Comparison of ENCODE assay signal across 18 cellular contexts in the genomic region with DNA sequence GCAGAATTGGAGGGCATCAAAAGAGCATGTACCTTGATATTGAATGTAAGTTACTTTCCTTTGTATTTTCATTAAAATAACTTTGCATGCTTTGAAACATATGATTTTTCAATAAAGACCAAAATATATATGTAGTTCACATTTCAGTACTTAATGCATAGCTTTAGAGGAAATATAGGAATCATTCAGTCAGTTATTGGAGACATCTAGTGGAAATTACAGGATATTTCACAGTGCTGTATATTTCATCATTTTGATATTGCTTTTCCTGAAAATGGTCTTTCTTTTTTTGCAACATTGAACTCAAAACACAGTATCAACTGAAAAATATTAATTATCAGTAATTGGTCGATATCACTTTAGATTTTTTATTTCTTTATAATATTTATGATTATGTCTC.
DNase-seq lines count a peak whose midpoint lies in the region; ATAC-seq and TF ChIP-seq lines count a peak whose summit lies in the region.
"Had no signal": no experiment of that assay in that cellular context is flagged by ENCODE, and none has a peak within 500 bp of the region (broad histone marks: within the 10 kb centered on the region; RNA-seq: fewer than 3 reads in every experiment).

No MANE protein-coding gene starts in this region.

- H3K9me3 Mint-ChIP-seq in natural killer cell, result peaks cover 0 to 8% of the 10 kb centered on the region in 2 donors
- peaks cover 8% of the 10 kb centered on the region for H3K9me3 Mint-ChIP-seq in natural killer cell treated with Interleukin-12 subunit alpha and Interleukin-12 subunit beta and Interleukin-15 and Interleukin-18, amount 100 ng/mL, for 72 hours

- H3K36me3 ChIP-seq in MG63, result no peaks in the 10 kb centered on the region
- H3K36me3 ChIP-seq: BLaER1, left lung, Peyer's patch had no signal

- H3K27ac Mint-ChIP-seq in natural killer cell, result no peak overlapping the region
- no peak overlapping the region for H3K27ac Mint-ChIP-seq in natural killer cell treated with Interleukin-12 subunit alpha and Interleukin-12 subunit beta and Interleukin-15 and Interleukin-18, amount 100 ng/mL, for 72 hours

- intact Hi-C loops in natural killer cell (cut with micrococcal nuclease), result no loop called here

- H3K4me3 Mint-ChIP-seq in natural killer cell, result no peak overlapping the region
- H3K4me3 Mint-ChIP-seq in natural killer cell treated with Interleukin-12 subunit alpha and Interleukin-12 subunit beta and Interleukin-15 and Interleukin-18, amount 100 ng/mL, for 72 hours, result no peak overlapping the region

- no peaks in the 10 kb centered on the region for H3K4me1 Mint-ChIP-seq in natural killer cell
- no peaks in the 10 kb centered on the region for H3K4me1 Mint-ChIP-seq in natural killer cell treated with Interleukin-12 subunit alpha and Interleukin-12 subunit beta and Interleukin-15 and Interleukin-18, amount 100 ng/mL, for 72 hours (ENCODE audit: low read depth in 2 of 2)

- H3K36me3 Mint-ChIP-seq in natural killer cell, result no peaks in the 10 kb centered on the region
- H3K36me3 Mint-ChIP-seq in natural killer cell treated with Interleukin-12 subunit alpha and Interleukin-12 subunit beta and Interleukin-15 and Interleukin-18, amount 100 ng/mL, for 72 hours, result peaks cover 5% of the 10 kb centered on the region

- H3K4me3 ChIP-seq in fibroblast of the aortic adventitia (ENCODE audit: low read depth, low read length) (no peak overlapping the region), MG63 (no peak overlapping the region)
- H3K4me3 ChIP-seq: BLaER1, left lung, Peyer's patch had no signal

- in situ Hi-C loops in SK-MEL-5 (cut with HindIII; ENCODE audit: low pct_unique_long_range_greater_than_20kb, low sequenced_read_pairs), result no loop called here

- TF ChIP-seq CTCF in natural killer cell (IDR thresholded peaks at IDR 0.05) (peak; percentile 13), fibroblast of the aortic adventitia (IDR thresholded peaks at IDR 0.05; ENCODE audit: insufficient read depth, low read length) (peak; percentile 44)

- no peaks in the 10 kb centered on the region for H3K9me3 ChIP-seq in MG63
- H3K9me3 ChIP-seq: BLaER1, left lung, Peyer's patch had no signal

- ATAC-seq in natural killer cell (no peak), HG03342 (IDR thresholded peaks at IDR 0.05; ENCODE audit: unreplicated experiment) (no peak)
- ATAC-seq in natural killer cell treated with Interleukin-12 subunit alpha and Interleukin-12 subunit beta and Interleukin-15 and Interleukin-18, amount 100 ng/mL, for 72 hours, result no peak
- ATAC-seq: left lung had no signal

- no peaks in the 10 kb centered on the region for H3K27me3 ChIP-seq in MG63
- H3K27me3 ChIP-seq: BLaER1, left lung, Peyer's patch had no signal

- no peaks in the 10 kb centered on the region for H3K27me3 Mint-ChIP-seq in natural killer cell (ENCODE audit: low read depth in 2 of 2)
- H3K27me3 Mint-ChIP-seq in natural killer cell treated with Interleukin-12 subunit alpha and Interleukin-12 subunit beta and Interleukin-15 and Interleukin-18, amount 100 ng/mL, for 72 hours, result no peaks in the 10 kb centered on the region

- no peak for DNase-seq in natural killer cell
- no peak for DNase-seq in natural killer cell treated with Interleukin-12 subunit alpha and Interleukin-12 subunit beta and Interleukin-15 and Interleukin-18, amount 100 ng/mL, for 72 hours (ENCODE audit: low spot score)
- DNase-seq in SK-MEL-5 (ENCODE audit: low read depth, low spot score), result peak; percentile 52
- DNase-seq in fibroblast of the aortic adventitia (ENCODE audit: low read depth), result peak; percentile 35
- DNase-seq in MG63, result no peak
- DNase-seq in activated CD4-positive, alpha-beta T cell treated with anti-CD3 and anti-CD28 coated beads for 1 hour, result no peak
- no peak for DNase-seq in NCI-H446 treated with DMSO at 0.1 percent for 48 hours (lab: John Stamatoyannopoulos, UW)
- DNase-seq: activated T-cell treated with anti-CD3 and anti-CD28 coated beads for 4 hours; amygdala; effector CD8-positive, alpha-beta T cell; glutamatergic neuron; left lung; NCI-H2081; occipital lobe; Peyer's patch; stimulated activated CD4-positive, alpha-beta T cell treated with anti-CD3 and anti-CD28 coated beads, Interleukin-15, amount 100 ng/mL, for 24 hours had no signal

Comparison
In these comparisons a context has a peak if more than half of its experiments do, and no peak if none do; other contexts are left out.
1. DNase-seq: peak in SK-MEL-5 (single experiment) and fibroblast of the aortic adventitia (single experiment); none in natural killer cell (single experiment), natural killer cell treated with Interleukin-12 subunit alpha and Interleukin-12 subunit beta and Interleukin-15 and Interleukin-18, amount 100 ng/mL, for 72 hours (single experiment), MG63 (single experiment), activated CD4-positive, alpha-beta T cell treated with anti-CD3 and anti-CD28 coated beads for 1 hour (single experiment) and NCI-H446 treated with DMSO at 0.1 percent for 48 hours (single experiment).